40 cellular contexts compared by ENCODE assay signal in genomic region chr1:182478238-182478637, GRCh38. TPM values are rescaled to one million over a fixed set of nuclear protein-coding genes. Genes with fewer than 3 reads are reported as not detected.
"Had no signal": no experiment of that assay in that cellular context is flagged by ENCODE, and none has a peak within 500 bp of the region (broad histone marks: within the 10 kb centered on the region; RNA-seq: fewer than 3 reads in every experiment).

No MANE protein-coding gene starts in this region.

- H3K9ac ChIP-seq: KMS-11 had no signal

- H3K4me2 ChIP-seq: KMS-11 had no signal

- H3K4me3 ChIP-seq: MG63 had no signal

- H3K9me3 ChIP-seq: MG63 had no signal

- DNase-seq: Kasumi-1, MG63, MM.1S, MV-4-11, NCI-H1048, NCI-H1092, NCI-H1092 treated with DMSO at 0.1 percent for 48 hours, NCI-H1105, NCI-H1105 treated with DMSO at 0.1 percent for 48 hours, NCI-H1417, NCI-H1417 treated with DMSO at 0.1 percent for 48 hours, NCI-H1436, NCI-H1436 treated with DMSO at 0.1 percent for 48 hours, NCI-H146, NCI-H1694, NCI-H1694 treated with DMSO at 0.1 percent for 48 hours, NCI-H187, NCI-H187 treated with DMSO at 0.1 percent for 48 hours, NCI-H1930, NCI-H2029, NCI-H2029 treated with DMSO at 0.1 percent for 48 hours, NCI-H2081, NCI-H2081 treated with DMSO at 0.1 percent for 48 hours, NCI-H2107, NCI-H2171, NCI-H2171 treated with DMSO at 0.1 percent for 48 hours, NCI-H2227 treated with DMSO at 0.1 percent for 48 hours, NCI-H226, NCI-H345, NCI-H446, NCI-H446 treated with DMSO at 0.1 percent for 48 hours, NCI-H510A, NCI-H510A treated with DMSO at 0.1 percent for 48 hours, NCI-H524, NCI-H524 treated with DMSO at 0.1 percent for 48 hours, NCI-H526 had no signal

- H3K36me3 ChIP-seq: MG63 had no signal

- H3K27ac ChIP-seq: KMS-11 had no signal

RNA-seq across cellular contexts. Expression of gene RGSL1, which starts 28.3 kb away (rescaled TPM):
- total RNA-seq: LHCN-M2, M059J, MCF 10A had no signal
